ENCODE assay signal across 8 cellular contexts in the genomic region with DNA sequence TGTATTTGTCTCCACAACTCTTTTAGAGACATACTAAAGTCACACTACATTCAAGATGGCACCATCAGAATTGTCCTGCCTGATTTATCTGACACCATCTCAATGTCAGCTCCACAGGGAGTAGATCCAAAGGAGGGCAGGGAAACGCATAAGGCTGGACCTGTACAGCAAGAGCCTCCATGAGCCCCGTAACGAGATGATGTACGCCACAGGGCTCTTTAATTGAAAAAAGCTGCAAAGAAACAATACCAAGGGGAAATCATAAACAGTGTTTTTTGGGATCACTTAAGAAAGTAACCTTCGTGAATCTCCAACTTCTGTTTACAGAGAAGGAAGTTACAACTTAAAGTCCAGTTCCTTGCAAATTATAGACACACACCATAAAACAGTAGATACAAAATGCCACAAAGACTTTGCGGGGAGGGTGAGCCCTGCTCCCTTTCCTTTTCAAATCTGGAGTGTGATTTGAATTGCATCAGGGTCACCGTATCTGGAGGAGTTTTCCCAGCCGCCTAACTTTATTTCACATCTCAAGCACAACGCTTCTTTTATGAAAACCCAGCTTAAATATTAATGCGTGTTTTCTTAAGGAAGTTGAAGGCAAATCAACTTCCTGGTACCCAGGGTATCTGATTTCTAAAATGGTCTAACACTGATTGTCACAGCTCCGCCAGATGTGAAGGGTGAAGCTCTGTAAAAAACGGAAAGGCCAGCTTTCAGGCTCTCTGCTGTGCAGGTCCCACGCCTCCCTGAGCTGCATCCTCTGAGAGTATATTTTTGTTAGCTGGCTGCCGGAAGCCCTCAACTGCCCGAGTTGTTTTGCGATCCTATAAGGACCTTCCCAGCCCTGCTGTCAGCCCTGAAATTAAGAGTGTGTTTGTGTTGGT.
A peak's percentile ranks its signal among the peaks of the same experiment; 100 is the strongest.
DNase-seq lines count a peak whose midpoint lies in the region; ATAC-seq and TF ChIP-seq lines count a peak whose summit lies in the region.

No MANE protein-coding gene starts in this region.

- H3K4me1 Mint-ChIP-seq in MCF 10A (ENCODE audit: insufficient read depth, unreplicated experiment), result no peaks in the 10 kb centered on the region

- H3K27ac ChIP-seq in breast epithelium (peak overlapping the region; percentile 59 to 88), rectal smooth muscle tissue (ENCODE audit: low read depth, low read length) (no peak overlapping the region)

- H3K4me3 Mint-ChIP-seq in MCF 10A (ENCODE audit: unreplicated experiment), result no peak overlapping the region

- DNase-seq in breast epithelium (ENCODE audit: low spot score in 2 of 2), result no peak
- no peak for DNase-seq in MCF 10A (ENCODE audit: unreplicated experiment)
- peak; percentile 76 for DNase-seq in choroid plexus epithelial cell (ENCODE audit: low read depth)
- no peak for DNase-seq in stimulated activated CD4-positive, alpha-beta T cell treated with anti-CD3 and anti-CD28 coated beads, Interleukin-2, amount 100 ng/mL, for 48 hours
- DNase-seq in NCI-H2107 treated with DMSO at 0.1 percent for 48 hours (lab: John Stamatoyannopoulos, UW; ENCODE audit: unreplicated experiment), result no peak
- DNase-seq in T-helper 2 cell, result no peak

- H3K36me3 ChIP-seq in breast epithelium (no peaks in the 10 kb centered on the region), rectal smooth muscle tissue (ENCODE audit: control insufficient read depth, insufficient read depth, low read length) (no peaks in the 10 kb centered on the region)

- H3K27me3 Mint-ChIP-seq in MCF 10A (ENCODE audit: insufficient read depth, unreplicated experiment), result no peaks in the 10 kb centered on the region

- intact Hi-C loops in breast epithelium (cut with DNase I; ENCODE audit: low total_unique reads), result no loop called here
- intact Hi-C loops in MCF 10A (cut with micrococcal nuclease), result no loop called here

- H3K9me3 ChIP-seq in breast epithelium, result no peaks in the 10 kb centered on the region

- H3K27me3 ChIP-seq in breast epithelium (no peaks in the 10 kb centered on the region), rectal smooth muscle tissue (ENCODE audit: control insufficient read depth, insufficient read depth, low read length) (no peaks in the 10 kb centered on the region)

- peak; percentile 91 for ATAC-seq in HG03064 (IDR thresholded peaks at IDR 0.05; ENCODE audit: low read depth, unreplicated experiment)

- no peak overlapping the region for H3K27ac Mint-ChIP-seq in MCF 10A (ENCODE audit: low read depth, unreplicated experiment)

- H3K9ac ChIP-seq in rectal smooth muscle tissue (ENCODE audit: low read length), result no peak overlapping the region

- CTCF ChIA-PET in MCF 10A (lab: Yijun Ruan, JAX), result interaction anchor here (0.5 to 1.3 kb wide), 4 partner anchors 7 to 37 kb away, joined by 3 to 4 read pairs (median 4); no protein-coding TSS in a partner anchor

- no peak for TF ChIP-seq POLR2A in breast epithelium (IDR thresholded peaks at IDR 0.05)

- peak overlapping the region; percentile 0 to 47 (median 17) for H3K4me3 ChIP-seq in breast epithelium
- peak overlapping the region; percentile 22 for H3K4me3 ChIP-seq in choroid plexus epithelial cell (ENCODE audit: low read depth, low read length)
- H3K4me3 ChIP-seq in rectal smooth muscle tissue (ENCODE audit: low read length), result peak overlapping the region; percentile 35

- no TSS peak for BruUV-seq in MCF 10A (replicated peaks; lab: Mats Ljungman, UMichigan)

- POLR2A ChIA-PET in MCF 10A (lab: Yijun Ruan, JAX), result no interaction called here

- H3K4me1 ChIP-seq in breast epithelium (no peaks in the 10 kb centered on the region), rectal smooth muscle tissue (ENCODE audit: control insufficient read depth, insufficient read depth, low read length) (no peaks in the 10 kb centered on the region)

- H3K36me3 Mint-ChIP-seq in MCF 10A (ENCODE audit: insufficient read depth, unreplicated experiment), result peaks cover 4% of the 10 kb centered on the region

- H3K9me3 Mint-ChIP-seq in MCF 10A (ENCODE audit: unreplicated experiment), result no peaks in the 10 kb centered on the region

- TF ChIP-seq CTCF in breast epithelium (IDR thresholded peaks at IDR 0.05) (no peak), MCF 10A (IDR thresholded peaks at IDR 0.05; ENCODE audit: unreplicated experiment) (no peak), choroid plexus epithelial cell (conservative IDR thresholded peaks at IDR 0.05; ENCODE audit: low read depth, low read length) (no peak)
